In genomic region chr10:73781548-73781878, GRCh38 we compare ENCODE assay signal across 8 cellular contexts. TPM values are rescaled to one million over a fixed set of nuclear protein-coding genes. Genes with fewer than 3 reads are reported as not detected.
DNase-seq lines count a peak whose midpoint lies in the region; ATAC-seq and TF ChIP-seq lines count a peak whose summit lies in the region.

No MANE protein-coding gene starts in this region.

- peaks cover 21% of the 10 kb centered on the region for H3K36me3 Mint-ChIP-seq in nephron progenitor cell (ENCODE audit: low read depth)

- DNase-seq in nephron progenitor cell: no peak
- DNase-seq in stimulated activated naive CD4-positive, alpha-beta T cell treated with Interleukin-2 at 50 U/mL for 16 hours (lab: John Stamatoyannopoulos, UW): no peak
- DNase-seq in occipital lobe (lab: John Stamatoyannopoulos, UW): no peak
- no peak for DNase-seq in kidney tubule cell (ENCODE audit: low spot score)

- H3K27ac ChIP-seq in BLaER1: peak overlapping the region; percentile 94
- peak overlapping the region; percentile 87 for H3K27ac ChIP-seq in HUES64 (ENCODE audit: low read depth, low read length)
- H3K27ac ChIP-seq in cingulate gyrus (ENCODE audit: low read depth, low read length): peak overlapping the region; percentile 73

- H3K36me3 ChIP-seq in BLaER1 (peaks cover 37% of the 10 kb centered on the region), HUES64 (ENCODE audit: insufficient read depth, low read length) (peaks cover 31% of the 10 kb centered on the region)

- TF ChIP-seq CTCF in nephron progenitor cell (IDR thresholded peaks at IDR 0.05): no peak

- H3K27ac Mint-ChIP-seq in nephron progenitor cell: peak overlapping the region; percentile 100

- peak overlapping the region; percentile 93 for H3K9ac ChIP-seq in BLaER1
- peak overlapping the region; percentile 87 for H3K9ac ChIP-seq in HUES64 (ENCODE audit: low read depth, low read length)

- peaks cover 76% of the 10 kb centered on the region for H3K4me1 ChIP-seq in BLaER1
- peaks cover 16% of the 10 kb centered on the region for H3K4me1 ChIP-seq in HUES64 (ENCODE audit: insufficient read depth, low read length)

- no peaks in the 10 kb centered on the region for H3K9me3 Mint-ChIP-seq in nephron progenitor cell

- peak overlapping the region; percentile 97 for H3K4me2 ChIP-seq in BLaER1

- H3K27me3 ChIP-seq in BLaER1 (no peaks in the 10 kb centered on the region), HUES64 (ENCODE audit: insufficient read depth, low read length) (no peaks in the 10 kb centered on the region)

- ATAC-seq in GM19328 (IDR thresholded peaks at IDR 0.05; ENCODE audit: unreplicated experiment): no peak

- 1% methylated on average over 14 of the region's 14 CpGs for WGBS in HUES64

- H3K4me1 Mint-ChIP-seq in nephron progenitor cell: peaks cover 56% of the 10 kb centered on the region

- H3K4me3 Mint-ChIP-seq in nephron progenitor cell: peak overlapping the region; percentile 100

- no peaks in the 10 kb centered on the region for H3K27me3 Mint-ChIP-seq in nephron progenitor cell (ENCODE audit: low read depth, poor library complexity)

- H4K20me1 ChIP-seq in BLaER1: peaks cover 68% of the 10 kb centered on the region

- H3K4me3 ChIP-seq in BLaER1: peak overlapping the region; percentile 89
- H3K4me3 ChIP-seq in HUES64 (ENCODE audit: low read length): peak overlapping the region; percentile 81

- H3K9me3 ChIP-seq in BLaER1 (no peaks in the 10 kb centered on the region), HUES64 (ENCODE audit: insufficient read depth, low read depth, low read length) (no peaks in the 10 kb centered on the region)

RNA-seq across cellular contexts. Expression of gene CHCHD1, which starts 0.3 kb away (rescaled TPM):
- polyA plus RNA-seq in HUES64 (2013, experiment 1 of 2): 91.6 TPM
- polyA plus RNA-seq in HUES64 (2013, experiment 2 of 2): 82.2 TPM
- total RNA-seq in occipital lobe: 14.5 TPM

RNA-seq across cellular contexts. Expression of gene ZSWIM8, which starts 3.9 kb away (rescaled TPM):
- polyA plus RNA-seq in HUES64 (2013, experiment 1 of 2): 28.4 TPM
- polyA plus RNA-seq in HUES64 (2013, experiment 2 of 2): 29.7 TPM
- 30.7 TPM for total RNA-seq in occipital lobe

RNA-seq across cellular contexts. Expression of gene NDST2, which starts 29.9 kb away (rescaled TPM):
- polyA plus RNA-seq in HUES64 (2013, experiment 1 of 2): 8.3 TPM
- polyA plus RNA-seq in HUES64 (2013, experiment 2 of 2): 15.0 TPM
- total RNA-seq in occipital lobe: 8.1 TPM

RNA-seq across cellular contexts. Expression of gene SEC24C, which starts 37.3 kb away (rescaled TPM):
- 38.6 TPM for polyA plus RNA-seq in HUES64 (2013, experiment 1 of 2)
- polyA plus RNA-seq in HUES64 (2013, experiment 2 of 2): 42.5 TPM
- total RNA-seq in occipital lobe: 44.0 TPM
